In the genomic region with DNA sequence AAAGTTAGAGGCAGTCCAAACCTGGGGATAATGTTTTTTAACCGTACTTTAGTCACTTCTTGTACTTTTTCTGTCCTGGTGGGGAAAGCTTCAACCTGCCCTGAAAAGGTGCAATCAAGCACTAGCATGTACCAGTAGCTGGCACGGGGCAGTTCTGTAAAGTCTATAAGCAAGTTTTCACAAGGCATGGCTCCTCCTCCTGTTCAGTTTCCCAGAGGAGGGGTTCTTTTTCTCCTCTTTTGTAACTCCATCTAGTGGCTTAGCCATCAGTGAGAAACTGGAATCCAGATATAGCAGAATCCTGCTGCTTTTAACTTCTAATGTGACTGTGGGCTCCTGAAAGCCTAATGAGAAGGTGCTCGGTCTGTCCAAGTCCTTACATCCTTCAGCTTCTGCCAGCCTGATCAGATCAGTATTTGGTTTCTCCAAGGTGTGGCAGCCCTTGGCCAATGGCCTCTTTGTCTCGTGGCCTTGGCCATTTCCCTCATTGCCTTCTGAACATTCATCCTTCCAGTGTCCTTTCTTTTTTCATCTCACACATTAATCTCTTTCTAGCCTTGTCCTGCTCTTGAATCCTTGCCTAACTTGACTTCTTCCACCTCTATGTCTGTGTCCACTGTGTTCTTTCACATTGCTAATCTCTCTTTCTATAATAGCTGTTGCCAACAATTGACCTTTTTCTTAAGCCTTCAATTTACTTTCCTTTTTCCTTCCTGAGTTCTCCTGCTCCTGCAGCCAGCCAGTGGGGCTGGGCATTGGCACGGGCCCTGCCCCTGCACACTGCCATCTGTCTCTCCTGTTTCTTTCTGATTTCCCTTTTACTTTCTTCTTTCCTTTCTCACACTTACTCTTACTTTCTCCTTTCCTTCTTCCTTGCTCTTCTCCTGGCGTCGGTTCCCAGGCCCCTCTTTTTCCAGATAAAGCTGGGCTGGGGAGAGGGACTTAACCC, we compare ENCODE assay signal across 12 cellular contexts.
DNase-seq lines count a peak whose midpoint lies in the region; ATAC-seq and TF ChIP-seq lines count a peak whose summit lies in the region.
"Had no signal": no experiment of that assay in that cellular context is flagged by ENCODE, and none has a peak within 500 bp of the region (broad histone marks: within the 10 kb centered on the region; RNA-seq: fewer than 3 reads in every experiment).

No MANE protein-coding gene starts in this region.

- H3K27ac Mint-ChIP-seq in stimulated activated effector memory CD8-positive, alpha-beta T cell treated with anti-CD3 and anti-CD28 coated beads, Interleukin-12 subunit alpha, Interleukin-12 subunit beta, amount 100 ng/mL, for 72 hours, result no peak overlapping the region
- H3K27ac Mint-ChIP-seq in activated CD8-positive, alpha-beta memory T cell treated with anti-CD3 and anti-CD28 coated beads, Interleukin-2, amount 10 ng/mL, durations not matched to agents 7 days and 5 days, result no peak overlapping the region

- H3K36me3 ChIP-seq in Panc1 (ENCODE audit: control insufficient read depth, insufficient read depth, low read length) (no peaks in the 10 kb centered on the region), esophagus squamous epithelium (no peaks in the 10 kb centered on the region)
- H3K36me3 ChIP-seq: colonic mucosa, lower lobe of right lung had no signal

- H3K4me1 Mint-ChIP-seq in stimulated activated effector memory CD8-positive, alpha-beta T cell treated with anti-CD3 and anti-CD28 coated beads, Interleukin-12 subunit alpha, Interleukin-12 subunit beta, amount 100 ng/mL, for 72 hours, result no peaks in the 10 kb centered on the region
- H3K4me1 Mint-ChIP-seq in activated CD8-positive, alpha-beta memory T cell treated with anti-CD3 and anti-CD28 coated beads, Interleukin-2, amount 10 ng/mL, durations not matched to agents 7 days and 5 days, result no peaks in the 10 kb centered on the region

- H3K4me1 ChIP-seq in Panc1 (ENCODE audit: control insufficient read depth, insufficient read depth, low read length), result peaks cover 18% of the 10 kb centered on the region
- H3K4me1 ChIP-seq in esophagus squamous epithelium, result peaks cover 20 to 60% (median 25%) of the 10 kb centered on the region in 3 donors
- H3K4me1 ChIP-seq: colonic mucosa had no signal

- H3K4me3 ChIP-seq in Panc1 (ENCODE audit: low read depth in 2 of 2, low read length in 2 of 2), result no peak overlapping the region; a peak in 1 of 4 replicates
- peak overlapping the region in 2 of 4 donors; percentile 44 to 64 for H3K4me3 ChIP-seq in esophagus squamous epithelium
- peak overlapping the region; percentile 58 for H3K4me3 ChIP-seq in retinal pigment epithelial cell (ENCODE audit: low read length)

- no peaks in the 10 kb centered on the region for H3K27me3 Mint-ChIP-seq in activated CD8-positive, alpha-beta memory T cell treated with anti-CD3 and anti-CD28 coated beads, Interleukin-2, amount 10 ng/mL, durations not matched to agents 7 days and 5 days

- POLR2A ChIA-PET in GM10248 (lab: Yijun Ruan, JAX), result no interaction called here
- POLR2A ChIA-PET in Panc1 (lab: Charles Lee), result interaction anchor here (0.7 kb wide), 1 partner anchor 175 kb away, joined by 14 read pairs; no protein-coding TSS in a partner anchor

- TF ChIP-seq CTCF in GM10248 (IDR thresholded peaks at IDR 0.05; ENCODE audit: control extremely low read depth, extremely low read depth, low read depth, missing control alignments), result no peak
- peak; percentile 42 for TF ChIP-seq CTCF in Panc1 (IDR thresholded peaks at IDR 0.05)
- TF ChIP-seq CTCF in esophagus squamous epithelium (IDR thresholded peaks at IDR 0.05), result no peak
- peak; percentile 26 for TF ChIP-seq CTCF in retinal pigment epithelial cell (conservative IDR thresholded peaks at IDR 0.05; ENCODE audit: low read depth, low read length)

- H3K4me3 Mint-ChIP-seq in stimulated activated effector memory CD8-positive, alpha-beta T cell treated with anti-CD3 and anti-CD28 coated beads, Interleukin-12 subunit alpha, Interleukin-12 subunit beta, amount 100 ng/mL, for 72 hours, result no peak overlapping the region
- no peak overlapping the region for H3K4me3 Mint-ChIP-seq in activated CD8-positive, alpha-beta memory T cell treated with anti-CD3 and anti-CD28 coated beads, Interleukin-2, amount 10 ng/mL, durations not matched to agents 7 days and 5 days

- H3K27me3 ChIP-seq in Panc1 (ENCODE audit: control insufficient read depth, insufficient read depth, low read length) (no peaks in the 10 kb centered on the region), esophagus squamous epithelium (no peaks in the 10 kb centered on the region)
- H3K27me3 ChIP-seq: colonic mucosa had no signal

- no peak overlapping the region; the same call in 1 of the 2 replicates for H3K27ac ChIP-seq in Panc1 (ENCODE audit: low read length)
- peak overlapping the region; percentile 66 to 76 (median 70) for H3K27ac ChIP-seq in esophagus squamous epithelium
- H3K27ac ChIP-seq: colonic mucosa had no signal

- H3K9me3 ChIP-seq in Panc1 (ENCODE audit: control insufficient read depth, insufficient read depth, low read depth, low read length), result no peaks in the 10 kb centered on the region
- no peaks in the 10 kb centered on the region for H3K9me3 ChIP-seq in esophagus squamous epithelium
- H3K9me3 ChIP-seq: colonic mucosa, lower lobe of right lung had no signal

- TF ChIP-seq POLR2A in esophagus squamous epithelium (IDR thresholded peaks at IDR 0.05), result no peak

- WGBS in esophagus squamous epithelium, 2 donors, result 13 to 21% methylated on average over 7 of the region's 7 CpGs

- in situ Hi-C loops in Panc1 (cut with HindIII; ENCODE audit: low pct_unique_long_range_greater_than_20kb, low sequenced_read_pairs), result no loop called here

- H3K9me3 Mint-ChIP-seq in stimulated activated effector memory CD8-positive, alpha-beta T cell treated with anti-CD3 and anti-CD28 coated beads, Interleukin-12 subunit alpha, Interleukin-12 subunit beta, amount 100 ng/mL, for 72 hours, result no peaks in the 10 kb centered on the region
- no peaks in the 10 kb centered on the region for H3K9me3 Mint-ChIP-seq in activated CD8-positive, alpha-beta memory T cell treated with anti-CD3 and anti-CD28 coated beads, Interleukin-2, amount 10 ng/mL, durations not matched to agents 7 days and 5 days (ENCODE audit: low read depth)

- intact Hi-C loops in Panc1 (cut with micrococcal nuclease; ENCODE audit: unreplicated experiment), result no loop called here
- intact Hi-C loops in esophagus squamous epithelium (cut with DNase I), result no loop called here

- no TSS peak for BruUV-seq in Panc1 (replicated peaks; lab: Mats Ljungman, UMichigan)

- CTCF ChIA-PET in GM10248 (lab: Yijun Ruan, JAX), result no interaction called here
- CTCF ChIA-PET in Panc1 (lab: Charles Lee), result no interaction called here
- CTCF ChIA-PET in activated CD8-positive, alpha-beta memory T cell treated with anti-CD3 and anti-CD28 coated beads, Interleukin-2, amount 10 ng/mL, durations not matched to agents 7 days and 5 days (lab: Charles Lee), result no interaction called here

- DNase-seq in GM10248 (ENCODE audit: extremely low spot score) (peak; percentile 1), Panc1 (ENCODE audit: low read depth, low spot score) (no peak), esophagus squamous epithelium (lab: John Stamatoyannopoulos, UW) (no peak), retinal pigment epithelial cell (ENCODE audit: low read depth) (no peak), SK-N-DZ (ENCODE audit: low spot score) (no peak)
- DNase-seq in stimulated activated effector memory CD8-positive, alpha-beta T cell treated with anti-CD3 and anti-CD28 coated beads, Interleukin-12 subunit alpha, Interleukin-12 subunit beta, amount 100 ng/mL, for 72 hours (ENCODE audit: low spot score in 2 of 2), result no peak
- DNase-seq in stimulated activated CD4-positive, alpha-beta T cell treated with anti-CD3 and anti-CD28 coated beads, Interleukin-4, amount 100 ng/mL, for 24 hours, result no peak
- DNase-seq in activated CD8-positive, alpha-beta memory T cell treated with anti-CD3 and anti-CD28 coated beads, Interleukin-2, amount 10 ng/mL, durations not matched to agents 7 days and 5 days, result no peak
- DNase-seq: activated CD4-positive, alpha-beta T cell treated with anti-CD3 and anti-CD28 coated beads for 4 hours; colonic mucosa; lower lobe of right lung; stimulated activated CD4-positive, alpha-beta T cell treated with anti-CD3 and anti-CD28 coated beads, Interleukin-2, amount 100 ng/mL, for 48 hours had no signal

- no peaks in the 10 kb centered on the region for H3K36me3 Mint-ChIP-seq in stimulated activated effector memory CD8-positive, alpha-beta T cell treated with anti-CD3 and anti-CD28 coated beads, Interleukin-12 subunit alpha, Interleukin-12 subunit beta, amount 100 ng/mL, for 72 hours
- H3K36me3 Mint-ChIP-seq in activated CD8-positive, alpha-beta memory T cell treated with anti-CD3 and anti-CD28 coated beads, Interleukin-2, amount 10 ng/mL, durations not matched to agents 7 days and 5 days, result no peaks in the 10 kb centered on the region

- peak; percentile 49; the same call in 1 of the 2 replicates for ATAC-seq in Panc1
- no peak for ATAC-seq in stimulated activated effector memory CD8-positive, alpha-beta T cell treated with anti-CD3 and anti-CD28 coated beads, Interleukin-12 subunit alpha, Interleukin-12 subunit beta, amount 100 ng/mL, for 72 hours
- ATAC-seq in activated CD8-positive, alpha-beta memory T cell treated with anti-CD3 and anti-CD28 coated beads, Interleukin-2, amount 10 ng/mL, durations not matched to agents 7 days and 5 days, result no peak

Comparison
In these comparisons a context has a peak if more than half of its experiments do, and no peak if none do; other contexts are left out.
1. CTCF ChIP-seq: peak in Panc1 (single experiment) and retinal pigment epithelial cell (single experiment); none in GM10248 (single experiment) and esophagus squamous epithelium (0 of 6).